ENCODE assay signal across 8 cellular contexts in the genomic region with DNA sequence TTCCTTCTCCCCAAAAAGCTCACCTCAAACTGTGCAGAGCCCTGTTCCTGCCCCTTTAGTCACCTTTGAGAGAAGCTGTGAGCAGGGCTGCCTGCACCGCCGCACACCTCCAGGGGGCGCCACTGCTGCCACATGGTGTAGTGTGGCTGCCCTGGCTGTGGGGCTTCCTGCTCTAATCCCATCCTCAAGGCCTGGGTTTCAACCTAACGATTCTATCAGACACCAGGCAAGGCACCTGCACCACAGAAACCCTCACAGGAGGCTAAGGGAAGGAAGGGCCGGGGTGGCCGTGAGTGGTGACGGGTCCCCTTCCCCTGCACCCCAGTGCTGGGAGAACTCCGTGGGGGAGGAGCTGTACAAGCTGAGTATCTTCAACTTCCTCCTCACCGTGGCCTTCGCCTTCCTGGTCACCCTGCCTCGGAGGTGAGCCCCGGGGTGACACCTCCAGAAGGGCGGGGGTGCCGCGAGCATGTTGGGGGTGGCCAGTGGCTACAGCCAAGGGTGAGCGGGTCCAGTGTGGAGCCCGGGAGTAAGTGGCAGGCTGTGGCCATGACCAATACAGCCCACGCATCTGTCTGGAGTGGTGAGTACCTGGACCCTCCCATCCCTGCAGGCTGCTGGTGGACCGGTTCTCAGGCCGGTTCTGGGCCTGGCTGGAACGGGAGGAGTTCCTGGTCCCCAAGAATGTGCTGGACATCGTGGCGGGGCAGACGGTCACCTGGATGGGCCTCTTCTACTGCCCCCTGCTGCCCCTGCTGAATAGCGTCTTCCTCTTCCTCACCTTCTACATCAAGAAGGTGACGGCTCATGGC. TPM values are rescaled to one million over a fixed set of nuclear protein-coding genes. Genes with fewer than 3 reads are reported as not detected.
A peak's percentile ranks its signal among the peaks of the same experiment; 100 is the strongest.
DNase-seq lines count a peak whose midpoint lies in the region; ATAC-seq and TF ChIP-seq lines count a peak whose summit lies in the region.

No MANE protein-coding gene starts in this region.

- H3K4me1 ChIP-seq in CD4-positive, CD25-positive, alpha-beta regulatory T cell (ENCODE audit: control insufficient read depth, insufficient read depth, low read length, poor library complexity, severe bottlenecking), result peaks cover 78% of the 10 kb centered on the region
- peaks cover 38% of the 10 kb centered on the region for H3K4me1 ChIP-seq in Karpas-422 (ENCODE audit: low read length)
- peaks cover 53% of the 10 kb centered on the region for H3K4me1 ChIP-seq in lower lobe of right lung

- peaks cover 9 to 86% (median 32%) of the 10 kb centered on the region in 4 donors for H3K4me1 Mint-ChIP-seq in CD4-positive, CD25-positive, alpha-beta regulatory T cell
- H3K4me1 Mint-ChIP-seq in activated T-helper 1 cell treated with anti-CD3 and anti-CD28 coated beads, Interleukin-12 subunit alpha, Interleukin-12 subunit beta, Interleukin-2, Interleukin-4 antibody, amounts not matched to agents 30 ng/mL and 10 ng/mL and 1 ng/mL, durations not matched to agents 14 hours and 24 hours and 36 hours (ENCODE audit: low read depth), result peaks cover 63% of the 10 kb centered on the region

- DNase-seq in CD4-positive, CD25-positive, alpha-beta regulatory T cell, result peak in 2 of 3 donors; percentile 44 to 66
- DNase-seq in Karpas-422, result peak; percentile 84
- DNase-seq in activated T-helper 1 cell treated with anti-CD3 and anti-CD28 coated beads, Interleukin-12 subunit alpha, Interleukin-12 subunit beta, Interleukin-2, Interleukin-4 antibody, amounts not matched to agents 30 ng/mL and 10 ng/mL and 1 ng/mL, durations not matched to agents 14 hours and 24 hours and 36 hours (ENCODE audit: low spot score), result no peak
- no peak for DNase-seq in lower lobe of right lung
- no peak for DNase-seq in NCI-H187 treated with DMSO at 0.1 percent for 48 hours (lab: John Stamatoyannopoulos, UW)
- no peak for DNase-seq in LoVo (ENCODE audit: low spot score)
- DNase-seq in HK-2 (ENCODE audit: unreplicated experiment), result no peak
- DNase-seq in H4 (ENCODE audit: low spot score), result no peak

- H3K9ac ChIP-seq in Karpas-422 (ENCODE audit: low read length), result peak overlapping the region; percentile 24

- H3K9me2 ChIP-seq in Karpas-422 (replicated peaks; ENCODE audit: insufficient read depth, low read length), result no peaks in the 10 kb centered on the region

- no peak overlapping the region for H2AFZ ChIP-seq in Karpas-422 (ENCODE audit: low read length)

- peak overlapping the region in 3 of 4 donors; percentile 46 to 85 (median 65) for H3K4me3 Mint-ChIP-seq in CD4-positive, CD25-positive, alpha-beta regulatory T cell
- H3K4me3 Mint-ChIP-seq in activated T-helper 1 cell treated with anti-CD3 and anti-CD28 coated beads, Interleukin-12 subunit alpha, Interleukin-12 subunit beta, Interleukin-2, Interleukin-4 antibody, amounts not matched to agents 30 ng/mL and 10 ng/mL and 1 ng/mL, durations not matched to agents 14 hours and 24 hours and 36 hours, result peak overlapping the region; percentile 7

- TF ChIP-seq CTCF in lower lobe of right lung (IDR thresholded peaks at IDR 0.05), result peak; percentile 37

- no peaks in the 10 kb centered on the region for H3K9me3 Mint-ChIP-seq in CD4-positive, CD25-positive, alpha-beta regulatory T cell
- no peaks in the 10 kb centered on the region for H3K9me3 Mint-ChIP-seq in activated T-helper 1 cell treated with anti-CD3 and anti-CD28 coated beads, Interleukin-12 subunit alpha, Interleukin-12 subunit beta, Interleukin-2, Interleukin-4 antibody, amounts not matched to agents 30 ng/mL and 10 ng/mL and 1 ng/mL, durations not matched to agents 14 hours and 24 hours and 36 hours

- H3K36me3 ChIP-seq in CD4-positive, CD25-positive, alpha-beta regulatory T cell (ENCODE audit: control insufficient read depth, insufficient read depth, low read length), result peaks cover 50% of the 10 kb centered on the region
- H3K36me3 ChIP-seq in Karpas-422 (ENCODE audit: insufficient read depth, low read length) (peaks cover 31% of the 10 kb centered on the region), lower lobe of right lung (peaks cover 17% of the 10 kb centered on the region)

- peaks cover 4% of the 10 kb centered on the region; the same call in 1 of the 2 replicates for H3K79me2 ChIP-seq in Karpas-422 (ENCODE audit: low read length)

- no peaks in the 10 kb centered on the region for H3K9me3 ChIP-seq in CD4-positive, CD25-positive, alpha-beta regulatory T cell (ENCODE audit: control insufficient read depth in 2 of 2, low read length in 2 of 2)
- H3K9me3 ChIP-seq in Karpas-422 (ENCODE audit: low read length) (no peaks in the 10 kb centered on the region), lower lobe of right lung (no peaks in the 10 kb centered on the region)

- H3K4me2 ChIP-seq in Karpas-422 (ENCODE audit: low read depth, low read length, poor library complexity, severe bottlenecking), result peak overlapping the region; percentile 19

- H3K27me3 ChIP-seq in CD4-positive, CD25-positive, alpha-beta regulatory T cell (ENCODE audit: control insufficient read depth, insufficient read depth, low read length), result no peaks in the 10 kb centered on the region
- H3K27me3 ChIP-seq in Karpas-422 (ENCODE audit: low read length), result no peaks in the 10 kb centered on the region
- no peaks in the 10 kb centered on the region for H3K27me3 ChIP-seq in lower lobe of right lung (ENCODE audit: low read depth)

- intact Hi-C loops in activated T-helper 1 cell treated with anti-CD3 and anti-CD28 coated beads, Interleukin-12 subunit alpha, Interleukin-12 subunit beta, Interleukin-2, Interleukin-4 antibody, amounts not matched to agents 30 ng/mL and 10 ng/mL and 1 ng/mL, durations not matched to agents 14 hours and 24 hours and 36 hours (cut with micrococcal nuclease), result no loop called here
- intact Hi-C loops in lower lobe of right lung (cut with DNase I), result no loop called here

- peak overlapping the region; percentile 45 for H3K27ac ChIP-seq in CD4-positive, CD25-positive, alpha-beta regulatory T cell (ENCODE audit: insufficient read depth, low read length, poor library complexity, severe bottlenecking)
- H3K27ac ChIP-seq in Karpas-422 (ENCODE audit: low read length) (peak overlapping the region; percentile 58), lower lobe of right lung (no peak overlapping the region)

- peaks cover 30% of the 10 kb centered on the region for H3K36me3 Mint-ChIP-seq in CD4-positive, CD25-positive, alpha-beta regulatory T cell
- peaks cover 48% of the 10 kb centered on the region for H3K36me3 Mint-ChIP-seq in activated T-helper 1 cell treated with anti-CD3 and anti-CD28 coated beads, Interleukin-12 subunit alpha, Interleukin-12 subunit beta, Interleukin-2, Interleukin-4 antibody, amounts not matched to agents 30 ng/mL and 10 ng/mL and 1 ng/mL, durations not matched to agents 14 hours and 24 hours and 36 hours (ENCODE audit: low read depth)

- peak; percentile 7 to 12 for ATAC-seq in CD4-positive, CD25-positive, alpha-beta regulatory T cell (ENCODE audit: low read depth in 2 of 2)
- no peak for ATAC-seq in lower lobe of right lung

- H3K27ac Mint-ChIP-seq in CD4-positive, CD25-positive, alpha-beta regulatory T cell, result peak overlapping the region in 2 of 3 donors; percentile 46 to 94
- H3K27ac Mint-ChIP-seq in activated T-helper 1 cell treated with anti-CD3 and anti-CD28 coated beads, Interleukin-12 subunit alpha, Interleukin-12 subunit beta, Interleukin-2, Interleukin-4 antibody, amounts not matched to agents 30 ng/mL and 10 ng/mL and 1 ng/mL, durations not matched to agents 14 hours and 24 hours and 36 hours, result peak overlapping the region; percentile 74

- H4K20me1 ChIP-seq in Karpas-422 (ENCODE audit: insufficient read depth, low read depth, low read length), result peaks cover 13% of the 10 kb centered on the region

- H3K27me3 Mint-ChIP-seq in CD4-positive, CD25-positive, alpha-beta regulatory T cell, result no peaks in the 10 kb centered on the region
- H3K27me3 Mint-ChIP-seq in activated T-helper 1 cell treated with anti-CD3 and anti-CD28 coated beads, Interleukin-12 subunit alpha, Interleukin-12 subunit beta, Interleukin-2, Interleukin-4 antibody, amounts not matched to agents 30 ng/mL and 10 ng/mL and 1 ng/mL, durations not matched to agents 14 hours and 24 hours and 36 hours (ENCODE audit: insufficient read depth), result no peaks in the 10 kb centered on the region

- no peak overlapping the region for H3K4me3 ChIP-seq in CD4-positive, CD25-positive, alpha-beta regulatory T cell (ENCODE audit: low read depth, low read length)
- H3K4me3 ChIP-seq in Karpas-422 (ENCODE audit: low read length) (no peak overlapping the region), lower lobe of right lung (no peak overlapping the region)

RNA-seq across cellular contexts. Expression of gene TMC8, which starts 7.0 kb away (rescaled TPM):
- 454 TPM for total RNA-seq in CD4-positive, CD25-positive, alpha-beta regulatory T cell
- polyA plus RNA-seq in CD4-positive, CD25-positive, alpha-beta regulatory T cell, result 10 to 100 TPM; 61.8 to 82.0 (median 74.8) TPM
- total RNA-seq in Karpas-422 (2014; rRNA removed; shearing (Covaris generic); ENCODE audit: low replicate concordance), result 57.9 and 113 TPM in 2 replicates
- total RNA-seq in activated T-helper 1 cell treated with anti-CD3 and anti-CD28 coated beads, Interleukin-12 subunit alpha, Interleukin-12 subunit beta, Interleukin-2, Interleukin-4 antibody, amounts not matched to agents 30 ng/mL and 10 ng/mL and 1 ng/mL, durations not matched to agents 14 hours and 24 hours and 36 hours, result 234 and 239 TPM in 2 replicates
- 33.8 TPM for total RNA-seq in lower lobe of right lung
- 0.02 TPM in 1 of 2 replicates, not detected in the other for total RNA-seq in H4 (2014; rRNA removed; shearing (Covaris generic))

RNA-seq across cellular contexts. Expression of gene C17orf99, which starts 8.6 kb away (rescaled TPM):
- total RNA-seq in CD4-positive, CD25-positive, alpha-beta regulatory T cell, result not detected
- not detected for polyA plus RNA-seq in CD4-positive, CD25-positive, alpha-beta regulatory T cell
- total RNA-seq in Karpas-422 (2014; rRNA removed; shearing (Covaris generic); ENCODE audit: low replicate concordance), result not detected in 2 replicates
- total RNA-seq in activated T-helper 1 cell treated with anti-CD3 and anti-CD28 coated beads, Interleukin-12 subunit alpha, Interleukin-12 subunit beta, Interleukin-2, Interleukin-4 antibody, amounts not matched to agents 30 ng/mL and 10 ng/mL and 1 ng/mL, durations not matched to agents 14 hours and 24 hours and 36 hours, result not detected in 2 replicates
- not detected for total RNA-seq in lower lobe of right lung
- total RNA-seq in H4 (2014; rRNA removed; shearing (Covaris generic)), result not detected in 2 replicates

RNA-seq across cellular contexts. Expression of gene TMC6, which starts 9.0 kb away (rescaled TPM):
- total RNA-seq in CD4-positive, CD25-positive, alpha-beta regulatory T cell, result 727 TPM
- 100 to 1,000 TPM; 160 to 242 (median 213) TPM for polyA plus RNA-seq in CD4-positive, CD25-positive, alpha-beta regulatory T cell
- total RNA-seq in Karpas-422 (2014; rRNA removed; shearing (Covaris generic); ENCODE audit: low replicate concordance), result 70.7 and 179 TPM in 2 replicates
- total RNA-seq in activated T-helper 1 cell treated with anti-CD3 and anti-CD28 coated beads, Interleukin-12 subunit alpha, Interleukin-12 subunit beta, Interleukin-2, Interleukin-4 antibody, amounts not matched to agents 30 ng/mL and 10 ng/mL and 1 ng/mL, durations not matched to agents 14 hours and 24 hours and 36 hours, result 265 and 268 TPM in 2 replicates
- total RNA-seq in lower lobe of right lung, result 173 TPM
- 2.7 and 7.9 TPM in 2 replicates for total RNA-seq in H4 (2014; rRNA removed; shearing (Covaris generic))

RNA-seq across cellular contexts. Expression of gene SYNGR2, which starts 30.8 kb away (rescaled TPM):
- 58.5 TPM for total RNA-seq in CD4-positive, CD25-positive, alpha-beta regulatory T cell
- polyA plus RNA-seq in CD4-positive, CD25-positive, alpha-beta regulatory T cell, result 100 to 1,000 TPM; 156 to 180 (median 170) TPM
- 31.9 and 33.6 TPM in 2 replicates for total RNA-seq in Karpas-422 (2014; rRNA removed; shearing (Covaris generic); ENCODE audit: low replicate concordance)
- 131 and 133 TPM in 2 replicates for total RNA-seq in activated T-helper 1 cell treated with anti-CD3 and anti-CD28 coated beads, Interleukin-12 subunit alpha, Interleukin-12 subunit beta, Interleukin-2, Interleukin-4 antibody, amounts not matched to agents 30 ng/mL and 10 ng/mL and 1 ng/mL, durations not matched to agents 14 hours and 24 hours and 36 hours
- 217 TPM for total RNA-seq in lower lobe of right lung
- total RNA-seq in H4 (2014; rRNA removed; shearing (Covaris generic)), result 24.6 and 30.1 TPM in 2 replicates

RNA-seq across cellular contexts. Expression of gene TK1, which starts 49.3 kb away (rescaled TPM):
- 3.2 TPM for total RNA-seq in CD4-positive, CD25-positive, alpha-beta regulatory T cell
- 10 to 100 TPM; 12.4 to 33.8 (median 15.0) TPM for polyA plus RNA-seq in CD4-positive, CD25-positive, alpha-beta regulatory T cell
- total RNA-seq in Karpas-422 (2014; rRNA removed; shearing (Covaris generic); ENCODE audit: low replicate concordance), result 22.7 and 48.0 TPM in 2 replicates
- total RNA-seq in activated T-helper 1 cell treated with anti-CD3 and anti-CD28 coated beads, Interleukin-12 subunit alpha, Interleukin-12 subunit beta, Interleukin-2, Interleukin-4 antibody, amounts not matched to agents 30 ng/mL and 10 ng/mL and 1 ng/mL, durations not matched to agents 14 hours and 24 hours and 36 hours, result 65.8 and 66.8 TPM in 2 replicates
- total RNA-seq in lower lobe of right lung, result 6.6 TPM
- total RNA-seq in H4 (2014; rRNA removed; shearing (Covaris generic)), result 188 and 253 TPM in 2 replicates

Comparison
In these comparisons a context has a peak if more than half of its experiments do, and no peak if none do; other contexts are left out.
1. ATAC-seq: peak in CD4-positive, CD25-positive, alpha-beta regulatory T cell (2 of 2); none in lower lobe of right lung (0 of 2).
2. DNase-seq: peak in CD4-positive, CD25-positive, alpha-beta regulatory T cell (2 of 3) and Karpas-422 (single experiment); none in activated T-helper 1 cell treated with anti-CD3 and anti-CD28 coated beads, Interleukin-12 subunit alpha, Interleukin-12 subunit beta, Interleukin-2, Interleukin-4 antibody, amounts not matched to agents 30 ng/mL and 10 ng/mL and 1 ng/mL, durations not matched to agents 14 hours and 24 hours and 36 hours (single experiment), lower lobe of right lung (single experiment), NCI-H187 treated with DMSO at 0.1 percent for 48 hours (single experiment), LoVo (single experiment), HK-2 (single experiment) and H4 (single experiment).
3. RNA of gene TMC8, which starts 7.0 kb away (total RNA-seq): 454 TPM in CD4-positive, CD25-positive, alpha-beta regulatory T cell (single experiment), 234 to 239 TPM in activated T-helper 1 cell treated with anti-CD3 and anti-CD28 coated beads, Interleukin-12 subunit alpha, Interleukin-12 subunit beta, Interleukin-2, Interleukin-4 antibody, amounts not matched to agents 30 ng/mL and 10 ng/mL and 1 ng/mL, durations not matched to agents 14 hours and 24 hours and 36 hours, 57.9 to 113 TPM in Karpas-422 and 33.8 TPM in lower lobe of right lung (single experiment); 0.02 TPM in H4; every median in the first group is over 10 times any median in the second.